Comparison of ENCODE assay signal across 24 cellular contexts in the genomic region with DNA sequence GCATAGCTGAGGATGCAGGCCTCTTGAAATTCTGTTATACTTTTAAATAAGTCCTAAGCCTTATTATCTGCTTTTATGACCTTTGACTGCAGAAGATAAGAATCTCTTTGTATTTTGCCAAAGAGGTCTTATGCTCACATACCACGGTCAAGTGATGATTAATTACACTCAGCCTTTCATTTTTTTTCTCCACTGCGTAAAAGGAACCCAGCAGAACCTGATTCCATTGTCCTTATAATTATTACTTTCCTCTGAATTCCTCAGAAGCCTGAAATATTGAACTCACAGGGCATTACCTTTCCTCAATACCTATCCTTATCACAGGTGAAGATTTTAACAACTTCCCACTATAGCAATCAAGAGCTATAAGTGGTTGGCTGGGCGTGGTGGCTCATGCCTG.
"Had no signal": no experiment of that assay in that cellular context is flagged by ENCODE, and none has a peak within 500 bp of the region (broad histone marks: within the 10 kb centered on the region; RNA-seq: fewer than 3 reads in every experiment).

No MANE protein-coding gene starts in this region.

- H3K27me3 ChIP-seq: SJCRH30 had no signal

- ATAC-seq: HepG2, K562, Panc1, PC-3, Right ventricle myocardium inferior, SK-N-SH treated with all-trans-retinoic acid at 6 μM for 48 hours had no signal

- DNase-seq: IMR-90; Kasumi-1; MM.1S; NCI-H1092 treated with DMSO at 0.1 percent for 48 hours; NCI-H1436; NCI-H187; NCI-H2029; NCI-H2171; NCI-H226; NCI-H446; NCI-H510A; NCI-H524 treated with DMSO at 0.1 percent for 48 hours; NCI-H69; NCI-H774; NK-92 treated with Interleukin-12 subunit alpha and Interleukin-12 subunit beta, amount 100 ng/mL, for 24 hours; PC-3; SHP77 treated with DMSO at 0.1 percent for 48 hours; SJCRH30 had no signal

- H3K36me3 ChIP-seq: SJCRH30 had no signal

- H3K9ac ChIP-seq: KMS-11 had no signal

- H3K4me2 ChIP-seq: KMS-11 had no signal

- H3K4me1 ChIP-seq: SJCRH30 had no signal

- FAIRE-seq: HepG2, K562 had no signal

- H3K4me3 ChIP-seq: K562, SJCRH30 had no signal

- H3K9me3 ChIP-seq: SJCRH30 had no signal

- H3K27ac ChIP-seq: KMS-11, SJCRH30 had no signal
